Comparison of ENCODE assay signal across 28 cellular contexts in genomic region chr14:26199096-26199495, GRCh38.
"Had no signal": no experiment of that assay in that cellular context is flagged by ENCODE, and none has a peak within 500 bp of the region (broad histone marks: within the 10 kb centered on the region; RNA-seq: fewer than 3 reads in every experiment).

No MANE protein-coding gene starts in this region.

- H3K4me2 ChIP-seq: hepatocyte had no signal

- DNase-seq: colonic mucosa; effector CD8-positive, alpha-beta T cell; endodermal cell; heart left ventricle; kidney; midbrain; naive thymus-derived CD4-positive, alpha-beta T cell; occipital lobe; ovary; posterior cingulate gyrus; psoas muscle; right cardiac atrium; stimulated activated CD4-positive, alpha-beta T cell treated with anti-CD3 and anti-CD28 coated beads, Interleukin-15, amount 100 ng/mL, for 24 hours; stimulated activated CD4-positive, alpha-beta T cell treated with anti-CD3 and anti-CD28 coated beads, Interleukin-2, amount 100 ng/mL, for 48 hours; stimulated activated naive B cell treated with anti-CD40 and anti-IgM and Interleukin-4, amounts not matched to agents 10 μg/mL and 1 μg/mL and 100 μg/mL, for 72 hours; upper lobe of right lung; uterus had no signal

- H3K9me3 ChIP-seq: colonic mucosa, esophagus muscularis mucosa, gastroesophageal sphincter, ovary, psoas muscle, thoracic aorta, tibial nerve, upper lobe of right lung, uterus had no signal

- H3K9me3 Mint-ChIP-seq: dendritic cell treated with granulocyte-macrophage colony-stimulating factor and Interleukin-4, amounts not matched to agents 40 ng/mL and 50 ng/mL, for 4 days; endodermal cell; nephron; stimulated activated naive B cell treated with anti-CD40 and anti-IgM and Interleukin-4, amounts not matched to agents 10 μg/mL and 1 μg/mL and 100 μg/mL, for 72 hours had no signal

- H3K36me3 ChIP-seq: colonic mucosa, esophagus muscularis mucosa, gastroesophageal sphincter, heart left ventricle, ovary, thoracic aorta, tibial nerve, upper lobe of right lung, uterus had no signal

- H3K27me3 ChIP-seq: colonic mucosa, esophagus muscularis mucosa, ovary, tibial nerve, upper lobe of right lung, uterus had no signal

- H3K4me1 Mint-ChIP-seq: naive thymus-derived CD4-positive, alpha-beta T cell; nephron; stimulated activated naive B cell treated with anti-CD40 and anti-IgM and Interleukin-4, amounts not matched to agents 10 μg/mL and 1 μg/mL and 100 μg/mL, for 72 hours had no signal

- H3K4me3 ChIP-seq: colonic mucosa, esophagus muscularis mucosa, gastroesophageal sphincter, heart left ventricle, hepatocyte, ovary, psoas muscle, skin epidermis, thoracic aorta, tibial nerve, upper lobe of right lung, uterus had no signal

- H2AFZ ChIP-seq: hepatocyte had no signal

- H3K4me3 Mint-ChIP-seq: dendritic cell treated with granulocyte-macrophage colony-stimulating factor and Interleukin-4, amounts not matched to agents 40 ng/mL and 50 ng/mL, for 4 days; endodermal cell; naive thymus-derived CD4-positive, alpha-beta T cell; nephron; stimulated activated naive B cell treated with anti-CD40 and anti-IgM and Interleukin-4, amounts not matched to agents 10 μg/mL and 1 μg/mL and 100 μg/mL, for 72 hours; stimulated activated naive CD8-positive, alpha-beta T cell treated with anti-CD3 and anti-CD28 coated beads, Interleukin-15, Interleukin-2, amounts not matched to agents 100 ng/mL and 50 ng/mL, for 24 hours had no signal

- ATAC-seq: gastroesophageal sphincter; heart left ventricle; left lobe of liver; naive thymus-derived CD4-positive, alpha-beta T cell; psoas muscle; right cardiac atrium; upper lobe of right lung had no signal

- H3K27ac Mint-ChIP-seq: dendritic cell treated with granulocyte-macrophage colony-stimulating factor and Interleukin-4, amounts not matched to agents 40 ng/mL and 50 ng/mL, for 4 days; endodermal cell; naive thymus-derived CD4-positive, alpha-beta T cell; nephron; stimulated activated naive B cell treated with anti-CD40 and anti-IgM and Interleukin-4, amounts not matched to agents 10 μg/mL and 1 μg/mL and 100 μg/mL, for 72 hours; stimulated activated naive CD8-positive, alpha-beta T cell treated with anti-CD3 and anti-CD28 coated beads, Interleukin-15, Interleukin-2, amounts not matched to agents 100 ng/mL and 50 ng/mL, for 24 hours had no signal

- H3K27ac ChIP-seq: colonic mucosa, esophagus muscularis mucosa, foreskin keratinocyte, gastroesophageal sphincter, heart left ventricle, hepatocyte, ovary, psoas muscle, skin epidermis, thoracic aorta, tibial nerve, upper lobe of right lung had no signal

- H3K79me2 ChIP-seq: hepatocyte had no signal

- H3K4me1 ChIP-seq: colonic mucosa, esophagus muscularis mucosa, foreskin keratinocyte, gastroesophageal sphincter, heart left ventricle, psoas muscle, tibial nerve, upper lobe of right lung, uterus had no signal
